In genomic region chr18:74836296-74837139, GRCh38 we compare ENCODE assay signal across 9 cellular contexts.
DNase-seq lines count a peak whose midpoint lies in the region; ATAC-seq and TF ChIP-seq lines count a peak whose summit lies in the region.
"Had no signal": no experiment of that assay in that cellular context is flagged by ENCODE, and none has a peak within 500 bp of the region (broad histone marks: within the 10 kb centered on the region; RNA-seq: fewer than 3 reads in every experiment).

No MANE protein-coding gene starts in this region.

- H3K9me3 Mint-ChIP-seq in type B pancreatic cell: peaks cover 9% of the 10 kb centered on the region

- no peak overlapping the region for H3K4me3 Mint-ChIP-seq in type B pancreatic cell

- H3K4me1 Mint-ChIP-seq in type B pancreatic cell (ENCODE audit: unreplicated experiment): peaks cover 15% of the 10 kb centered on the region

- H3K27ac Mint-ChIP-seq in type B pancreatic cell: no peak overlapping the region

- peak; percentile 22 for DNase-seq in HT-29 (ENCODE audit: low spot score)
- peak; percentile 99 for DNase-seq in NCI-H69 (lab: John Stamatoyannopoulos, UW)
- peak; percentile 41 for DNase-seq in erythroblast (lab: John Stamatoyannopoulos, UW)
- DNase-seq in pons (ENCODE audit: low spot score): peak; percentile 23
- no peak for DNase-seq in type B pancreatic cell (ENCODE audit: extremely low spot score, unreplicated experiment)
- DNase-seq in stimulated activated CD4-positive, alpha-beta T cell treated with anti-CD3 and anti-CD28 coated beads, Interleukin-1b, Interleukin-23, amount 100 ng/mL, for 48 hours: no peak
- no peak for DNase-seq in stimulated activated CD4-positive, alpha-beta T cell treated with anti-CD3 and anti-CD28 coated beads, Interleukin-2, amount 100 ng/mL, for 48 hours
- DNase-seq: activated gamma-delta T cell treated with Interleukin-2 at 50 U/mL for 16 hours had no signal

- TF ChIP-seq POLR2A in erythroblast (IDR thresholded peaks at IDR 0.05; ENCODE audit: low read length): no peak

- no peak for TF ChIP-seq CTCF in type B pancreatic cell (conservative IDR thresholded peaks at IDR 0.05)

- ATAC-seq in HG03442 (IDR thresholded peaks at IDR 0.05; ENCODE audit: unreplicated experiment): no peak

- H3K27me3 Mint-ChIP-seq in type B pancreatic cell: no peaks in the 10 kb centered on the region

- H3K36me3 Mint-ChIP-seq in type B pancreatic cell: no peaks in the 10 kb centered on the region

Comparison
In these comparisons a context has a peak if more than half of its experiments do, and no peak if none do; other contexts are left out.
1. DNase-seq: peak in HT-29 (single experiment), NCI-H69 (single experiment), erythroblast (2 of 2) and pons (single experiment); none in type B pancreatic cell (single experiment), stimulated activated CD4-positive, alpha-beta T cell treated with anti-CD3 and anti-CD28 coated beads, Interleukin-1b, Interleukin-23, amount 100 ng/mL, for 48 hours (single experiment) and stimulated activated CD4-positive, alpha-beta T cell treated with anti-CD3 and anti-CD28 coated beads, Interleukin-2, amount 100 ng/mL, for 48 hours (0 of 2).